In genomic region chr17:46002973-46003316, GRCh38 we compare ENCODE assay signal across 22 cellular contexts. TPM values are rescaled to one million over a fixed set of nuclear protein-coding genes. Genes with fewer than 3 reads are reported as not detected.
DNase-seq lines count a peak whose midpoint lies in the region; ATAC-seq and TF ChIP-seq lines count a peak whose summit lies in the region.
"Had no signal": no experiment of that assay in that cellular context is flagged by ENCODE, and none has a peak within 500 bp of the region (broad histone marks: within the 10 kb centered on the region; RNA-seq: fewer than 3 reads in every experiment).

No MANE protein-coding gene starts in this region.

- DNase-seq in left ventricle myocardium superior = no peak
- DNase-seq in Right ventricle myocardium superior = no peak
- no peak for DNase-seq in RWPE2 (ENCODE audit: low spot score)
- no peak for DNase-seq in memory B cell (ENCODE audit: low spot score in 2 of 2)
- no peak for DNase-seq in AG08396 (ENCODE audit: low spot score)
- no peak for DNase-seq in activated gamma-delta T cell treated with Interleukin-2 at 50 U/mL for 16 hours
- no peak for DNase-seq in NOMO-1 (lab: John Stamatoyannopoulos, UW; ENCODE audit: unreplicated experiment in 2 of 2)

- no peaks in the 10 kb centered on the region for H3K36me3 Mint-ChIP-seq in memory B cell
- H3K36me3 Mint-ChIP-seq: activated naive CD4-positive, alpha-beta T cell treated with anti-CD3 and anti-CD28 coated beads, Interleukin-2, amount 50 U/mL, for 24 hours; CD8-positive, alpha-beta memory T cell; neural progenitor cell had no signal

- no peaks in the 10 kb centered on the region for H3K4me1 Mint-ChIP-seq in memory B cell
- H3K4me1 Mint-ChIP-seq: activated naive CD4-positive, alpha-beta T cell treated with anti-CD3 and anti-CD28 coated beads, Interleukin-2, amount 50 U/mL, for 24 hours; neural progenitor cell had no signal

- no peak overlapping the region for H3K4me3 ChIP-seq in RWPE2 (ENCODE audit: severe bottlenecking)
- H3K4me3 ChIP-seq: neural progenitor cell, right atrium auricular region, tibial artery had no signal

- no peak overlapping the region for H3K27ac Mint-ChIP-seq in memory B cell
- H3K27ac Mint-ChIP-seq: activated B cell treated with CpG ODN at 0.5 μM for 24 hours; activated naive CD4-positive, alpha-beta T cell treated with anti-CD3 and anti-CD28 coated beads, Interleukin-2, amount 50 U/mL, for 24 hours; activated T-helper 1 cell treated with anti-CD3 and anti-CD28 coated beads, Interleukin-12 subunit alpha, Interleukin-12 subunit beta, Interleukin-2, Interleukin-4 antibody, amounts not matched to agents 30 ng/mL and 10 ng/mL and 1 ng/mL, durations not matched to agents 14 hours and 24 hours and 36 hours; neural progenitor cell had no signal

- no peaks in the 10 kb centered on the region for H3K4me1 ChIP-seq in RWPE2 (ENCODE audit: insufficient read depth, poor library complexity, severe bottlenecking)
- H3K4me1 ChIP-seq: BE2C, neural progenitor cell had no signal

- no peaks in the 10 kb centered on the region for H3K27me3 ChIP-seq in RWPE2 (ENCODE audit: insufficient read depth, poor library complexity, severe bottlenecking)
- H3K27me3 ChIP-seq: BE2C, neural progenitor cell, right atrium auricular region, tibial artery had no signal

- intact Hi-C loops in left ventricle myocardium superior (cut with micrococcal nuclease) = loop anchor here (10.0 kb wide), 1 partner anchor 212 kb away; no protein-coding TSS in a partner anchor
- intact Hi-C loops in Right ventricle myocardium superior (cut with DNase I) = loop anchor here (5.0 to 10.0 kb wide), 2 partner anchors 209 to 282 kb away; no protein-coding TSS in a partner anchor

- no peak for TF ChIP-seq CTCF in RWPE2 (IDR thresholded peaks at IDR 0.05; ENCODE audit: poor library complexity, severe bottlenecking)

- H3K9me3 Mint-ChIP-seq in memory B cell = peaks cover 2% of the 10 kb centered on the region
- H3K9me3 Mint-ChIP-seq: activated B cell treated with CpG ODN at 0.5 μM for 24 hours; activated naive CD4-positive, alpha-beta T cell treated with anti-CD3 and anti-CD28 coated beads, Interleukin-2, amount 50 U/mL, for 24 hours; activated T-helper 1 cell treated with anti-CD3 and anti-CD28 coated beads, Interleukin-12 subunit alpha, Interleukin-12 subunit beta, Interleukin-2, Interleukin-4 antibody, amounts not matched to agents 30 ng/mL and 10 ng/mL and 1 ng/mL, durations not matched to agents 14 hours and 24 hours and 36 hours; CD8-positive, alpha-beta memory T cell; neural progenitor cell had no signal

- ATAC-seq in left ventricle myocardium superior (peak; percentile 14), Right ventricle myocardium superior (ENCODE audit: poor library complexity) (no peak), RWPE2 (ENCODE audit: low read depth) (peak; percentile 6; the same call in 1 of the 3 replicates), memory B cell (ENCODE audit: low read depth) (peak; percentile 10)

- peaks cover 4% of the 10 kb centered on the region for H3K27me3 Mint-ChIP-seq in memory B cell
- H3K27me3 Mint-ChIP-seq: activated B cell treated with CpG ODN at 0.5 μM for 24 hours; activated naive CD4-positive, alpha-beta T cell treated with anti-CD3 and anti-CD28 coated beads, Interleukin-2, amount 50 U/mL, for 24 hours had no signal

- H3K9me3 ChIP-seq in RWPE2 (ENCODE audit: severe bottlenecking) = no peaks in the 10 kb centered on the region
- H3K9me3 ChIP-seq: BE2C, right atrium auricular region, tibial artery had no signal

- no peak overlapping the region for H3K4me3 Mint-ChIP-seq in memory B cell
- H3K4me3 Mint-ChIP-seq: activated B cell treated with CpG ODN at 0.5 μM for 24 hours; activated naive CD4-positive, alpha-beta T cell treated with anti-CD3 and anti-CD28 coated beads, Interleukin-2, amount 50 U/mL, for 24 hours; activated T-helper 1 cell treated with anti-CD3 and anti-CD28 coated beads, Interleukin-12 subunit alpha, Interleukin-12 subunit beta, Interleukin-2, Interleukin-4 antibody, amounts not matched to agents 30 ng/mL and 10 ng/mL and 1 ng/mL, durations not matched to agents 14 hours and 24 hours and 36 hours; CD8-positive, alpha-beta memory T cell; neural progenitor cell had no signal

- no peak overlapping the region for H3K27ac ChIP-seq in RWPE2 (ENCODE audit: poor library complexity, severe bottlenecking)
- H3K27ac ChIP-seq in temporal lobe (ENCODE audit: low read depth, low read length) = peak overlapping the region; percentile 69
- H3K27ac ChIP-seq: epithelial cell of prostate, neural progenitor cell, right atrium auricular region, tibial artery had no signal

- H3K36me3 ChIP-seq in RWPE2 (ENCODE audit: low read depth) = no peaks in the 10 kb centered on the region
- H3K36me3 ChIP-seq: BE2C, neural progenitor cell, right atrium auricular region, tibial artery had no signal

RNA-seq across cellular contexts. Expression of gene STH, which starts 3.9 kb away (rescaled TPM):
- not detected for total RNA-seq in left ventricle myocardium superior
- not detected for total RNA-seq in Right ventricle myocardium superior
- 2.5 TPM for total RNA-seq in temporal lobe
- total RNA-seq: A673; activated B cell treated with CpG ODN at 0.5 μM for 24 hours; activated T-helper 1 cell treated with anti-CD3 and anti-CD28 coated beads, Interleukin-12 subunit alpha, Interleukin-12 subunit beta, Interleukin-2, Interleukin-4 antibody, amounts not matched to agents 30 ng/mL and 10 ng/mL and 1 ng/mL, durations not matched to agents 14 hours and 24 hours and 36 hours; aorta; CD8-positive, alpha-beta memory T cell; glomerular endothelial cell; right atrium auricular region; RPMI7951; SK-MEL-5 had no signal
